ENCODE assay signal across 8 cellular contexts in genomic region chr5:17219431-17219830, GRCh38. TPM values are rescaled to one million over a fixed set of nuclear protein-coding genes. Genes with fewer than 3 reads are reported as not detected.
DNase-seq lines count a peak whose midpoint lies in the region; FAIRE-seq and TF ChIP-seq lines count a peak whose summit lies in the region.

No MANE protein-coding gene starts in this region.

- H3K27ac ChIP-seq in DOHH2 (ENCODE audit: low read depth, low read length): peak overlapping the region; percentile 30; the same call in 1 of the 2 replicates
- H3K27ac ChIP-seq in endothelial cell of umbilical vein (ENCODE audit: insufficient read depth, low read depth, low read length): peak overlapping the region; percentile 86
- no peak overlapping the region for H3K27ac ChIP-seq in adrenal gland

- H3K4me3 ChIP-seq in DOHH2 (ENCODE audit: low read length) (peak overlapping the region; percentile 86), endothelial cell of umbilical vein (replicated peaks in 1 of 3; ENCODE audit: insufficient read depth in 1 of 3, low read depth in 1 of 3, low read length in 3 of 3) (peak overlapping the region; percentile 87 to 99 (median 94)), adrenal gland (no peak overlapping the region)

- H3K4me3 Mint-ChIP-seq in osteocyte (ENCODE audit: unreplicated experiment): peak overlapping the region; percentile 86

- dilution Hi-C loops in endothelial cell of umbilical vein (cut with MboI; ENCODE audit: extremely low pct_ligation_motif_present, low sequenced_read_pairs): no loop called here

- H2AFZ ChIP-seq in endothelial cell of umbilical vein (ENCODE audit: low read depth, low read length): peak overlapping the region; percentile 91

- H3K9me2 ChIP-seq in DOHH2 (replicated peaks; ENCODE audit: control insufficient read depth, low read length): no peaks in the 10 kb centered on the region

- TSS peak; percentile 27 for BruUV-seq in endothelial cell of umbilical vein (replicated peaks; lab: Mats Ljungman, UMichigan)

- peaks cover 67% of the 10 kb centered on the region for H3K79me2 ChIP-seq in DOHH2 (ENCODE audit: control insufficient read depth, low read length)
- peaks cover 70% of the 10 kb centered on the region for H3K79me2 ChIP-seq in endothelial cell of umbilical vein (ENCODE audit: control insufficient read depth, insufficient read depth, low read length)

- H3K27ac Mint-ChIP-seq in osteocyte (ENCODE audit: unreplicated experiment): peak overlapping the region; percentile 80

- H3K27me3 Mint-ChIP-seq in osteocyte (ENCODE audit: unreplicated experiment): no peaks in the 10 kb centered on the region

- peaks cover 7% of the 10 kb centered on the region; the same call in 1 of the 2 replicates for H3F3A ChIP-seq in DOHH2 (ENCODE audit: control insufficient read depth, insufficient read depth)

- peaks cover 68% of the 10 kb centered on the region for H3K4me1 Mint-ChIP-seq in osteocyte (ENCODE audit: unreplicated experiment)

- H3K4me2 ChIP-seq in DOHH2 (ENCODE audit: low read length) (peak overlapping the region; percentile 85), endothelial cell of umbilical vein (ENCODE audit: insufficient read depth, low read length) (peak overlapping the region; percentile 94)

- peak; percentile 67 for DNase-seq in NCI-H748 (lab: John Stamatoyannopoulos, UW; ENCODE audit: unreplicated experiment)
- DNase-seq in endothelial cell of umbilical vein (ENCODE audit: low read depth, low spot score): no peak
- no peak for DNase-seq in osteocyte (ENCODE audit: extremely low spot score, unreplicated experiment)
- no peak for DNase-seq in HEK293T (ENCODE audit: extremely low spot score)
- DNase-seq in stimulated activated CD8-positive, alpha-beta memory T cell treated with anti-CD3 and anti-CD28 coated beads, Interleukin-4, amount 100 ng/mL, for 48 hours: no peak
- DNase-seq in adrenal gland: no peak
- DNase-seq in stimulated activated CD4-positive, alpha-beta T cell treated with anti-CD3 and anti-CD28 coated beads, Interleukin-1b, Interleukin-23, amount 100 ng/mL, for 48 hours: no peak

- intact Hi-C loops in endothelial cell of umbilical vein (cut with micrococcal nuclease) (loop anchor here (1.0 to 2.0 kb wide), 2 partner anchors 33 to 61 kb away; no protein-coding TSS in a partner anchor), adrenal gland (cut with DNase I) (loop anchor here (5.0 to 10.0 kb wide), 2 partner anchors 1078 to 1095 kb away; no protein-coding TSS in a partner anchor)

- TF ChIP-seq CTCF in DOHH2 (IDR thresholded peaks at IDR 0.05; ENCODE audit: low read depth, low read length, poor library complexity, severe bottlenecking): no peak
- no peak for TF ChIP-seq CTCF in endothelial cell of umbilical vein (IDR thresholded peaks at IDR 0.05; ENCODE audit: extremely low read depth in 1 of 2, insufficient read depth in 1 of 2, low read depth in 1 of 2, low read length in 2 of 2)
- TF ChIP-seq CTCF in osteocyte (IDR thresholded peaks at IDR 0.05): no peak
- TF ChIP-seq CTCF in adrenal gland (IDR thresholded peaks at IDR 0.05): no peak

- H4K20me1 ChIP-seq in DOHH2 (ENCODE audit: control insufficient read depth, insufficient read depth, low read depth, low read length) (no peaks in the 10 kb centered on the region), endothelial cell of umbilical vein (replicated peaks; ENCODE audit: control insufficient read depth, extremely low read depth, insufficient read depth, low read length) (no peaks in the 10 kb centered on the region)

- WGBS in adrenal gland, 4 donors: 86 to 90% (median 87%) methylated on average over 11 of the region's 11 CpGs

- H3K9me3 Mint-ChIP-seq in osteocyte (ENCODE audit: unreplicated experiment): no peaks in the 10 kb centered on the region

- CTCF ChIA-PET in endothelial cell of umbilical vein (lab: Charles Lee): interaction anchor here (1.0 kb wide), 1 partner anchor 18 kb away, joined by 3 read pairs; no protein-coding TSS in a partner anchor
- CTCF ChIA-PET in HEK293T (lab: Yijun Ruan, JAX): no interaction called here

- H3K9me1 ChIP-seq in endothelial cell of umbilical vein (replicated peaks; ENCODE audit: control insufficient read depth, extremely low read depth, insufficient read depth, low read length): no peaks in the 10 kb centered on the region

- H3K27me3 ChIP-seq in DOHH2 (ENCODE audit: control insufficient read depth, low read length) (peaks cover 17% of the 10 kb centered on the region), endothelial cell of umbilical vein (ENCODE audit: control insufficient read depth in 2 of 2, insufficient read depth in 2 of 2, low read length in 2 of 2) (peaks cover 0 to 5% of the 10 kb centered on the region in 2 experiments), adrenal gland (no peaks in the 10 kb centered on the region)

- TF ChIP-seq POLR2A in endothelial cell of umbilical vein (IDR thresholded peaks at IDR 0.05; ENCODE audit: low read depth, low read length) (no peak), adrenal gland (IDR thresholded peaks at IDR 0.05) (no peak)

- POLR2A ChIA-PET in endothelial cell of umbilical vein (lab: Charles Lee) (no interaction called here), HEK293T (lab: Yijun Ruan, JAX) (no interaction called here)

- H3K36me3 ChIP-seq in DOHH2 (ENCODE audit: control insufficient read depth, low read length) (peaks cover 17% of the 10 kb centered on the region), endothelial cell of umbilical vein (ENCODE audit: control insufficient read depth in 2 of 2, extremely low read depth in 1 of 2, insufficient read depth in 2 of 2, low read length in 2 of 2) (no peaks in the 10 kb centered on the region), adrenal gland (replicated peaks in 1 of 2) (no peaks in the 10 kb centered on the region)

- FAIRE-seq in endothelial cell of umbilical vein (lab: Jason Lieb, UNC): no peak

- no peaks in the 10 kb centered on the region for H3K9me3 ChIP-seq in DOHH2 (ENCODE audit: control insufficient read depth, insufficient read depth, low read length)
- no peaks in the 10 kb centered on the region for H3K9me3 ChIP-seq in endothelial cell of umbilical vein (replicated peaks; ENCODE audit: control insufficient read depth, insufficient read depth, low read length)
- no peaks in the 10 kb centered on the region for H3K9me3 ChIP-seq in adrenal gland (replicated peaks in 1 of 3)

- peaks cover 6% of the 10 kb centered on the region for H3K36me3 Mint-ChIP-seq in osteocyte (ENCODE audit: unreplicated experiment)

- peak overlapping the region; percentile 96 for H3K9ac ChIP-seq in endothelial cell of umbilical vein (replicated peaks; ENCODE audit: extremely low read depth, insufficient read depth, low read length)

- H3K4me1 ChIP-seq in DOHH2 (ENCODE audit: control insufficient read depth, low read length) (peaks cover 71% of the 10 kb centered on the region), endothelial cell of umbilical vein (ENCODE audit: control insufficient read depth, extremely low read depth, insufficient read depth, low read length) (peaks cover 24% of the 10 kb centered on the region), adrenal gland (replicated peaks in 1 of 2) (peaks cover 0 to 4% of the 10 kb centered on the region in 2 donors)

TF ChIP-seq in endothelial cell of umbilical vein, 7 proteins besides CTCF, POLR2A, EP300 and RAD21:
- TF ChIP-seq MAX (IDR thresholded peaks at IDR 0.05; ENCODE audit: insufficient read depth, insufficient read length) (no peak), GATA2 (IDR thresholded peaks at IDR 0.05; ENCODE audit: insufficient read depth, insufficient read length, low read depth, low read length) (no peak), MYC (IDR thresholded peaks at IDR 0.05; ENCODE audit: low read depth, low read length) (no peak), JUN (IDR thresholded peaks at IDR 0.05; ENCODE audit: borderline replicate concordance, insufficient read depth, insufficient read length, low read depth) (no peak), FOS (IDR thresholded peaks at IDR 0.05; ENCODE audit: borderline replicate concordance, insufficient read depth, low read length) (no peak), POLR2AphosphoS5 (IDR thresholded peaks at IDR 0.05; ENCODE audit: insufficient read depth, low read depth, low read length) (no peak), EZH2 (IDR thresholded peaks at IDR 0.05; ENCODE audit: borderline replicate concordance, low read depth, low read length, severe bottlenecking) (no peak)

TF ChIP-seq in HEK293T, 16 proteins besides CTCF, POLR2A, EP300 and RAD21:
- no peak for TF ChIP-seq ZNF384 (IDR thresholded peaks at IDR 0.05)
- TF ChIP-seq FOXA1 (IDR thresholded peaks at IDR 0.05): no peak

RNA-seq across cellular contexts. Expression of gene BASP1, which starts 2.0 kb away (rescaled TPM):
- total RNA-seq in endothelial cell of umbilical vein (79.3 and 102 TPM in 2 replicates), osteocyte (197 and 212 TPM in 2 replicates), adrenal gland (10 to 100 TPM in 5 of 8 donors, 1 to 10 TPM in 3; 7.0 to 24.9 (median 11.7) TPM)
- polyA plus RNA-seq in endothelial cell of umbilical vein (58.5 and 69.4 TPM in 2 replicates), adrenal gland (10 to 100 TPM in 2 of 3 donors, 1 to 10 TPM in 1; 9.3 to 13.5 (median 13.0) TPM)
- 52.8 and 59.1 TPM in 2 replicates for polyA plus RNA-seq in endothelial cell of umbilical vein (2011; cell fraction: cytosol; rRNA removed)
- 16.5 and 27.1 TPM in 2 replicates for polyA plus RNA-seq in endothelial cell of umbilical vein (2011; cell fraction: nucleus; rRNA removed)
- polyA plus RNA-seq in endothelial cell of umbilical vein (2012): 78.6 and 111 TPM in 2 replicates
- 25.2 and 26.8 TPM in 2 replicates for polyA minus RNA-seq in endothelial cell of umbilical vein
- 164 TPM for polyA minus RNA-seq in endothelial cell of umbilical vein (2011; cell fraction: cytosol; rRNA and poly(A)+ RNA removed)
- 8.5 and 8.9 TPM in 2 replicates for polyA minus RNA-seq in endothelial cell of umbilical vein (2011; cell fraction: nucleus; rRNA and poly(A)+ RNA removed)

Comparison
In these comparisons a context has a peak if more than half of its experiments do, and no peak if none do; other contexts are left out.
1. H3K27ac ChIP-seq: peak in DOHH2 (single experiment) and endothelial cell of umbilical vein (single experiment); none in adrenal gland (0 of 5).
2. H3K4me3 ChIP-seq: peak in DOHH2 (single experiment) and endothelial cell of umbilical vein (3 of 3); none in adrenal gland (0 of 4).